8 cellular contexts compared by ENCODE assay signal in the genomic region with DNA sequence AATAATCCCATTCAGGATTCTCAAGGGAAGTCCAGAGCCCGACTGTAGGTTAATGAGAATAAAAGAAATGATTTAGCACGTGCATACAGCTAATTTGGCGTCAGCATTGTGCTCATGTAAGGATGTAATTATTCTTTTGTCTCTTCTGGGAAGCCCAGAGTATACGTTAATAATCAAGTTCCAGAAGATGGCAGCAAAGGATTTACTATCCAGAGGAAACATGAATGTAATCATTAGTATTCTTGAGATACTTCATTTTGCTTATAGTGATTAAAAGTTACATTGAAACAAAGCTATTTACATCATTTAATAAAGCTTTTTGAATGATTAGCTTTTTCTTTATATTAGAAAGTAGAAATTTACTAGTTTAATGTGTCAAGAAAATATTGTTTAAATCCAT. TPM values are rescaled to one million over a fixed set of nuclear protein-coding genes. Genes with fewer than 3 reads are reported as not detected.
DNase-seq lines count a peak whose midpoint lies in the region; ATAC-seq and TF ChIP-seq lines count a peak whose summit lies in the region.

No MANE protein-coding gene starts in this region.

- intact Hi-C loops in activated CD4-positive, alpha-beta T cell treated with anti-CD3 and anti-CD28 coated beads for 36 hours (cut with DNase I, micrococcal nuclease), result loop anchor here in 1 of 2 experiments (5.0 kb wide), 1 partner anchor 383 kb away; no protein-coding TSS in a partner anchor

- POLR2A ChIA-PET in activated CD4-positive, alpha-beta T cell treated with anti-CD3 and anti-CD28 coated beads for 36 hours (lab: Charles Lee), result no interaction called here
- POLR2A ChIA-PET in activated CD4-positive, alpha-beta memory T cell treated with anti-CD3 and anti-CD28 coated beads, Interleukin-2, amount 10 ng/mL, durations not matched to agents 7 days and 5 days (lab: Charles Lee), result no interaction called here

- H3K27me3 Mint-ChIP-seq in activated CD4-positive, alpha-beta T cell treated with anti-CD3 and anti-CD28 coated beads for 36 hours, result peaks cover 10% of the 10 kb centered on the region
- peaks cover 10% of the 10 kb centered on the region for H3K27me3 Mint-ChIP-seq in activated CD4-positive, alpha-beta memory T cell treated with anti-CD3 and anti-CD28 coated beads, Interleukin-2, amount 10 ng/mL, durations not matched to agents 7 days and 5 days
- peaks cover 33% of the 10 kb centered on the region for H3K27me3 Mint-ChIP-seq in T-helper 17 cell

- no peaks in the 10 kb centered on the region for H3K9me3 Mint-ChIP-seq in activated CD4-positive, alpha-beta T cell treated with anti-CD3 and anti-CD28 coated beads for 36 hours (ENCODE audit: low read depth)
- H3K9me3 Mint-ChIP-seq in activated CD4-positive, alpha-beta memory T cell treated with anti-CD3 and anti-CD28 coated beads, Interleukin-2, amount 10 ng/mL, durations not matched to agents 7 days and 5 days, result no peaks in the 10 kb centered on the region

- H3K27me3 ChIP-seq in RWPE2 (ENCODE audit: insufficient read depth, poor library complexity, severe bottlenecking), result no peaks in the 10 kb centered on the region

- H3K27ac ChIP-seq in 22Rv1 (no peak overlapping the region), RWPE2 (ENCODE audit: poor library complexity, severe bottlenecking) (no peak overlapping the region)

- no peaks in the 10 kb centered on the region for H3K36me3 Mint-ChIP-seq in activated CD4-positive, alpha-beta T cell treated with anti-CD3 and anti-CD28 coated beads for 36 hours (ENCODE audit: low read depth)
- H3K36me3 Mint-ChIP-seq in activated CD4-positive, alpha-beta memory T cell treated with anti-CD3 and anti-CD28 coated beads, Interleukin-2, amount 10 ng/mL, durations not matched to agents 7 days and 5 days (ENCODE audit: low read depth), result no peaks in the 10 kb centered on the region
- H3K36me3 Mint-ChIP-seq in T-helper 17 cell (ENCODE audit: low read depth), result no peaks in the 10 kb centered on the region

- DNase-seq in HFF-Myc (ENCODE audit: extremely low read depth, low read depth) (peak; percentile 12), RWPE2 (ENCODE audit: low spot score) (no peak), glomerular endothelial cell (ENCODE audit: extremely low read depth, low read depth, low spot score) (peak; percentile 5), nucleus accumbens (lab: John Stamatoyannopoulos, UW) (no peak), T-helper 17 cell (no peak)
- no peak for DNase-seq in activated CD4-positive, alpha-beta T cell treated with anti-CD3 and anti-CD28 coated beads for 36 hours
- DNase-seq in activated CD4-positive, alpha-beta memory T cell treated with anti-CD3 and anti-CD28 coated beads, Interleukin-2, amount 10 ng/mL, durations not matched to agents 7 days and 5 days, result no peak

- no peak overlapping the region for H3K27ac Mint-ChIP-seq in activated CD4-positive, alpha-beta T cell treated with anti-CD3 and anti-CD28 coated beads for 36 hours
- H3K27ac Mint-ChIP-seq in activated CD4-positive, alpha-beta memory T cell treated with anti-CD3 and anti-CD28 coated beads, Interleukin-2, amount 10 ng/mL, durations not matched to agents 7 days and 5 days, result no peak overlapping the region
- H3K27ac Mint-ChIP-seq in T-helper 17 cell, result no peak overlapping the region

- H3K36me3 ChIP-seq in RWPE2 (ENCODE audit: low read depth), result no peaks in the 10 kb centered on the region

- CTCF ChIA-PET in activated CD4-positive, alpha-beta T cell treated with anti-CD3 and anti-CD28 coated beads for 36 hours (lab: Charles Lee), result interaction anchor here (0.6 kb wide), 1 partner anchor 367 kb away, joined by 3 read pairs; no protein-coding TSS in a partner anchor
- CTCF ChIA-PET in activated CD4-positive, alpha-beta memory T cell treated with anti-CD3 and anti-CD28 coated beads, Interleukin-2, amount 10 ng/mL, durations not matched to agents 7 days and 5 days (lab: Charles Lee), result interaction anchor here (0.5 kb wide), 1 partner anchor 54 kb away, joined by 3 read pairs; no protein-coding TSS in a partner anchor

- H3K4me1 Mint-ChIP-seq in activated CD4-positive, alpha-beta T cell treated with anti-CD3 and anti-CD28 coated beads for 36 hours, result no peaks in the 10 kb centered on the region
- H3K4me1 Mint-ChIP-seq in activated CD4-positive, alpha-beta memory T cell treated with anti-CD3 and anti-CD28 coated beads, Interleukin-2, amount 10 ng/mL, durations not matched to agents 7 days and 5 days, result no peaks in the 10 kb centered on the region
- peaks cover 3% of the 10 kb centered on the region for H3K4me1 Mint-ChIP-seq in T-helper 17 cell

- TF ChIP-seq CTCF in 22Rv1 (IDR thresholded peaks at IDR 0.05) (peak; percentile 65), HFF-Myc (IDR thresholded peaks at IDR 0.05; ENCODE audit: low read depth, low read length, missing control alignments) (no peak), RWPE2 (IDR thresholded peaks at IDR 0.05; ENCODE audit: poor library complexity, severe bottlenecking) (peak; percentile 71)

- no peaks in the 10 kb centered on the region for H3K9me3 ChIP-seq in RWPE2 (ENCODE audit: severe bottlenecking)
- H3K9me3 ChIP-seq in T-helper 17 cell (ENCODE audit: control insufficient read depth, low read length, poor library complexity, severe bottlenecking), result no peaks in the 10 kb centered on the region

- no peak overlapping the region for H3K4me3 Mint-ChIP-seq in activated CD4-positive, alpha-beta T cell treated with anti-CD3 and anti-CD28 coated beads for 36 hours
- H3K4me3 Mint-ChIP-seq in activated CD4-positive, alpha-beta memory T cell treated with anti-CD3 and anti-CD28 coated beads, Interleukin-2, amount 10 ng/mL, durations not matched to agents 7 days and 5 days, result no peak overlapping the region
- no peak overlapping the region for H3K4me3 Mint-ChIP-seq in T-helper 17 cell

- H3K4me1 ChIP-seq in RWPE2 (ENCODE audit: insufficient read depth, poor library complexity, severe bottlenecking), result no peaks in the 10 kb centered on the region

- no peak overlapping the region for H3K4me3 ChIP-seq in HFF-Myc (replicated peaks; ENCODE audit: low read depth, low read length)
- no peak overlapping the region for H3K4me3 ChIP-seq in RWPE2 (ENCODE audit: severe bottlenecking)

- ATAC-seq in RWPE2 (ENCODE audit: low read depth) (peak; percentile 83), T-helper 17 cell (no peak)
- ATAC-seq in activated CD4-positive, alpha-beta T cell treated with anti-CD3 and anti-CD28 coated beads for 36 hours, result no peak

RNA-seq across cellular contexts. Expression of gene MAP9, which starts 27.1 kb away (rescaled TPM):
- total RNA-seq in glomerular endothelial cell, result 2.0 and 6.0 TPM in 2 replicates
- total RNA-seq in activated CD4-positive, alpha-beta T cell treated with anti-CD3 and anti-CD28 coated beads for 36 hours, result 1 to 10 TPM; 8.0 to 8.1 TPM
- 1 to 10 TPM; 2.7 to 3.6 TPM for total RNA-seq in activated CD4-positive, alpha-beta memory T cell treated with anti-CD3 and anti-CD28 coated beads, Interleukin-2, amount 10 ng/mL, durations not matched to agents 7 days and 5 days
- total RNA-seq in T-helper 17 cell, result 10 to 100 TPM; 19.5 to 29.7 TPM

Comparison
In these comparisons a context has a peak if more than half of its experiments do, and no peak if none do; other contexts are left out.
1. DNase-seq: peak in HFF-Myc (single experiment) and glomerular endothelial cell (single experiment); none in RWPE2 (single experiment), nucleus accumbens (0 of 56), activated CD4-positive, alpha-beta T cell treated with anti-CD3 and anti-CD28 coated beads for 36 hours (single experiment), activated CD4-positive, alpha-beta memory T cell treated with anti-CD3 and anti-CD28 coated beads, Interleukin-2, amount 10 ng/mL, durations not matched to agents 7 days and 5 days (single experiment) and T-helper 17 cell (0 of 3).